In the genomic region with DNA sequence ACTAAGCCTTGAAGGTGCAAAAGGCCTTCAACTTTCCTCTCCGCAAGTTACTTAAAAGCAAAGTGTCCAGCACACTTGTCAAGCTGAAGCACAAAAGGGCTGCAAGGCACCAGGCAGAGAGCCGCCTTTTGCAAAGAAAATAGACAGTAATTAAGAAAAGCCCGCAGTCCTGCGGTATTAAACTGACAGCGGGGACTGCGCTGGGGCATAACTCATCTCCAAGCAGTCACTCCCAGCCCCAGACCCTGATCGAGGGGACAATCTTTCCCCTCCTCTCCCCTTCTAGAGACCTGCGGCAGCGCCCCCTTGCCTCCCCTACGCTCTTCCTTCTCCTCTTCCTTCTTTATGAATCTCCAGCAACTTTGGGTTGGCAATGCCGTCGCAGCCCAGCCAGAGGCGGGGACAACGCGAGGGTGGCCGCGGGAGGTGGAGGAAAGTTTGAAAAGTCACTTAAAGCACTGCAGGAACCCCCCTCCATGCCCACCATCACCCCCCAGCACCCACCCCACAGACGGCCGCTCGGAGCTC, we compare ENCODE assay signal across 8 cellular contexts.
A peak's percentile ranks its signal among the peaks of the same experiment; 100 is the strongest.
DNase-seq lines count a peak whose midpoint lies in the region; ATAC-seq and TF ChIP-seq lines count a peak whose summit lies in the region.

No MANE protein-coding gene starts in this region.

- peaks cover 7% of the 10 kb centered on the region for H3K27me3 ChIP-seq in gastroesophageal sphincter

- intact Hi-C loops in activated CD4-positive, alpha-beta memory T cell treated with anti-CD3 and anti-CD28 coated beads for 36 hours (cut with micrococcal nuclease) = loop anchor here (10.0 kb wide), 1 partner anchor 163 kb away; no protein-coding TSS in a partner anchor
- intact Hi-C loops in sciatic nerve (cut with DNase I) = no loop called here

- H3K27me3 Mint-ChIP-seq in activated naive CD4-positive, alpha-beta T cell treated with anti-CD3 and anti-CD28 coated beads, Interleukin-2, amount 10 ng/mL, durations not matched to agents 7 days and 5 days = peaks cover 40% of the 10 kb centered on the region
- peaks cover 35% of the 10 kb centered on the region for H3K27me3 Mint-ChIP-seq in activated CD4-positive, alpha-beta memory T cell treated with anti-CD3 and anti-CD28 coated beads for 36 hours

- peak overlapping the region; percentile 76 for H3K4me3 Mint-ChIP-seq in activated naive CD4-positive, alpha-beta T cell treated with anti-CD3 and anti-CD28 coated beads, Interleukin-2, amount 10 ng/mL, durations not matched to agents 7 days and 5 days
- H3K4me3 Mint-ChIP-seq in activated CD4-positive, alpha-beta memory T cell treated with anti-CD3 and anti-CD28 coated beads for 36 hours = peak overlapping the region; percentile 62

- H3K4me1 Mint-ChIP-seq in activated naive CD4-positive, alpha-beta T cell treated with anti-CD3 and anti-CD28 coated beads, Interleukin-2, amount 10 ng/mL, durations not matched to agents 7 days and 5 days = peaks cover 13% of the 10 kb centered on the region
- H3K4me1 Mint-ChIP-seq in activated CD4-positive, alpha-beta memory T cell treated with anti-CD3 and anti-CD28 coated beads for 36 hours (ENCODE audit: low read depth) = peaks cover 20% of the 10 kb centered on the region

- no peak for DNase-seq in activated naive CD4-positive, alpha-beta T cell treated with anti-CD3 and anti-CD28 coated beads, Interleukin-2, amount 10 ng/mL, durations not matched to agents 7 days and 5 days
- no peak for DNase-seq in activated naive CD4-positive, alpha-beta T cell treated with Interleukin-2 at 50 U/mL for 16 hours
- DNase-seq in activated CD4-positive, alpha-beta memory T cell treated with anti-CD3 and anti-CD28 coated beads for 36 hours = peak; percentile 19
- DNase-seq in sciatic nerve (ENCODE audit: low spot score) = no peak

- H3K36me3 ChIP-seq in gastroesophageal sphincter = no peaks in the 10 kb centered on the region

- peak; percentile 3 for ATAC-seq in gastroesophageal sphincter
- peak; percentile 31 for ATAC-seq in sciatic nerve
- no peak for ATAC-seq in GM21717 (IDR thresholded peaks at IDR 0.05; ENCODE audit: unreplicated experiment)
- no peak for ATAC-seq in GM21360 (IDR thresholded peaks at IDR 0.05; ENCODE audit: unreplicated experiment)
- ATAC-seq in GM19452 (IDR thresholded peaks at IDR 0.05; ENCODE audit: unreplicated experiment) = no peak

- TF ChIP-seq EP300 in gastroesophageal sphincter (IDR thresholded peaks at IDR 0.05) = no peak

- no peaks in the 10 kb centered on the region for H3K36me3 Mint-ChIP-seq in activated naive CD4-positive, alpha-beta T cell treated with anti-CD3 and anti-CD28 coated beads, Interleukin-2, amount 10 ng/mL, durations not matched to agents 7 days and 5 days
- H3K36me3 Mint-ChIP-seq in activated CD4-positive, alpha-beta memory T cell treated with anti-CD3 and anti-CD28 coated beads for 36 hours = no peaks in the 10 kb centered on the region

- TF ChIP-seq CTCF in gastroesophageal sphincter (IDR thresholded peaks at IDR 0.05) = peak in 1 of 4 experiments; percentile 20

- H3K4me1 ChIP-seq in gastroesophageal sphincter = peaks cover 0 to 28% (median 0%) of the 10 kb centered on the region in 3 donors

- no peaks in the 10 kb centered on the region for H3K9me3 Mint-ChIP-seq in activated naive CD4-positive, alpha-beta T cell treated with anti-CD3 and anti-CD28 coated beads, Interleukin-2, amount 10 ng/mL, durations not matched to agents 7 days and 5 days
- H3K9me3 Mint-ChIP-seq in activated CD4-positive, alpha-beta memory T cell treated with anti-CD3 and anti-CD28 coated beads for 36 hours = no peaks in the 10 kb centered on the region

- no peak overlapping the region for H3K27ac Mint-ChIP-seq in activated naive CD4-positive, alpha-beta T cell treated with anti-CD3 and anti-CD28 coated beads, Interleukin-2, amount 10 ng/mL, durations not matched to agents 7 days and 5 days
- H3K27ac Mint-ChIP-seq in activated CD4-positive, alpha-beta memory T cell treated with anti-CD3 and anti-CD28 coated beads for 36 hours = no peak overlapping the region

- POLR2A ChIA-PET in activated CD4-positive, alpha-beta memory T cell treated with anti-CD3 and anti-CD28 coated beads for 36 hours (lab: Charles Lee) = no interaction called here

- no peak for TF ChIP-seq POLR2A in gastroesophageal sphincter (IDR thresholded peaks at IDR 0.05)

- 2% methylated on average over 6 to 9 of the region's 20 CpGs for WGBS in gastroesophageal sphincter (ENCODE audit: low coverage in 1 of 2), 2 donors

- peak overlapping the region in 3 of 4 donors; percentile 84 to 92 (median 89) for H3K27ac ChIP-seq in gastroesophageal sphincter

- H3K4me3 ChIP-seq in gastroesophageal sphincter = peak overlapping the region; percentile 77 to 97

- no peaks in the 10 kb centered on the region for H3K9me3 ChIP-seq in gastroesophageal sphincter

- CTCF ChIA-PET in activated naive CD4-positive, alpha-beta T cell treated with anti-CD3 and anti-CD28 coated beads, Interleukin-2, amount 10 ng/mL, durations not matched to agents 7 days and 5 days (lab: Charles Lee) = no interaction called here
- CTCF ChIA-PET in activated CD4-positive, alpha-beta memory T cell treated with anti-CD3 and anti-CD28 coated beads for 36 hours (lab: Charles Lee) = interaction anchor here (1.0 kb wide), 1 partner anchor 93 kb away, joined by 3 read pairs; no protein-coding TSS in a partner anchor

Comparison
In these comparisons a context has a peak if more than half of its experiments do, and no peak if none do; other contexts are left out.
1. ATAC-seq: peak in gastroesophageal sphincter (single experiment) and sciatic nerve (single experiment); none in GM21717 (single experiment), GM21360 (single experiment) and GM19452 (single experiment).